In the genomic region with DNA sequence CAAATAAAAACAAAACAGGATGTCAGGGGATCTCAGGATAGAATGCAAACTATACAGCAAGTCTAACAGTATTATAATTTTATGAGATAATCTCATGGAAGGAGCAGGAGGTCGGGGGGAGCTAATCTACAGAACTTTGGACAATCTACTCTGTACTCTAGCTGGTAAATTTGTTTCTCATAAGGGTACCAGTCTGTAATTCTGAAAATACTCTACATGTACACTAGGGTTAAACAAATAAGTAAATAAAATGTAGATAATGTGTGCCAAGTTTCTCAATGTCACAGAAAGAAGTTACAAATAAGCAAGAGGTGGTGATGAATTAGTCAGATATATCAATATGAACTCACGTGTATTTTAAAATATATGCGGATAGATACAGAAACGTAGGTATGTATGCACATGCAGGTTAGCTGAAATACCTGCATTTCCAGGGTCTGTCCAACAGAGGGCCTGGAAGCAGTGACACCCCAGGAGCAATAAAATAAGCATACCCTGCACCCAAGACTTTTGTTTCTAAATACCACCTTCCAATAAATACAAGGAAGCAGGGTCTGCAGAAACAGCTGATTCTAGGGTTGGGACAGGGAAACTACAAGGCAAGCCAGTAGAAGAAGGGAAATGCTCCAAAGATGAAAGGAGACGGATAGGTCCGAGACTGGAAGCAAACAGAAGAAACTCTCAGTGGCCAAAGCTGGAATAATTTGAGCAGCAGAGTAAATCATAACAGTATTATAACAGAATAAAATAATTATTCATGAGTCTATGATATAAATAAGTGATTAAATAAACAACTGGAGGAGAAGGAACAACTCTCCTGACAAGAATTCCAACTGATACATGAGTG, we compare ENCODE assay signal across 8 cellular contexts. TPM values are rescaled to one million over a fixed set of nuclear protein-coding genes. Genes with fewer than 3 reads are reported as not detected.
DNase-seq lines count a peak whose midpoint lies in the region; ATAC-seq and TF ChIP-seq lines count a peak whose summit lies in the region.

No MANE protein-coding gene starts in this region.

- H3K27ac ChIP-seq in MM.1S (ENCODE audit: low read length) (no peak overlapping the region), sigmoid colon (no peak overlapping the region)

- H3K4me2 ChIP-seq in MM.1S (ENCODE audit: low read depth, low read length), result no peak overlapping the region

- TF ChIP-seq EP300 in sigmoid colon (IDR thresholded peaks at IDR 0.05), result no peak

- no peak overlapping the region for H3K9ac ChIP-seq in MM.1S (ENCODE audit: low read length)

- no peaks in the 10 kb centered on the region for H3K36me3 ChIP-seq in MM.1S (replicated peaks; ENCODE audit: insufficient read depth, low read length)
- H3K36me3 ChIP-seq in sigmoid colon, result no peaks in the 10 kb centered on the region

- no peak for TF ChIP-seq POLR2A in sigmoid colon (IDR thresholded peaks at IDR 0.05)

- peaks cover 77% of the 10 kb centered on the region for H4K20me1 ChIP-seq in MM.1S (ENCODE audit: insufficient read depth, low read length)

- peak overlapping the region; percentile 72 to 90 for H3K4me3 Mint-ChIP-seq in activated T-cell treated with anti-CD3 and anti-CD28 coated beads, Interleukin-2, amount 50 U/mL, for 72 hours

- peak overlapping the region; percentile 97 for H3K27ac Mint-ChIP-seq in activated T-cell treated with anti-CD3 and anti-CD28 coated beads, Interleukin-2, amount 50 U/mL, for 72 hours

- peaks cover 0 to 8% of the 10 kb centered on the region in 2 donors for H3K36me3 Mint-ChIP-seq in activated T-cell treated with anti-CD3 and anti-CD28 coated beads, Interleukin-2, amount 50 U/mL, for 72 hours (ENCODE audit: insufficient read depth in 2 of 2)

- in situ Hi-C loops in G401 (cut with HindIII; ENCODE audit: low sequenced_read_pairs), result no loop called here

- ATAC-seq in GM21576 (IDR thresholded peaks at IDR 0.05; ENCODE audit: unreplicated experiment), result peak; percentile 58
- peak; percentile 56 to 60 for ATAC-seq in activated T-cell treated with anti-CD3 and anti-CD28 coated beads, Interleukin-2, amount 50 U/mL, for 72 hours (replicated peaks in 1 of 2)

- H3K4me1 ChIP-seq in MM.1S (ENCODE audit: low read length) (0 out of 2 replicates have a peak, but pooled peaks cover 7% of the 10 kb centered on the region), sigmoid colon (no peaks in the 10 kb centered on the region)

- H3K9me2 ChIP-seq in MM.1S (replicated peaks; ENCODE audit: insufficient read depth, low read length), result no peaks in the 10 kb centered on the region

- H3K27me3 ChIP-seq in MM.1S (replicated peaks; ENCODE audit: insufficient read depth, low read length) (no peaks in the 10 kb centered on the region), sigmoid colon (no peaks in the 10 kb centered on the region)

- 39 to 60% methylated on average over 6 of the region's 6 CpGs for WGBS in sigmoid colon, 2 donors

- peaks cover 99% of the 10 kb centered on the region for H3K79me2 ChIP-seq in MM.1S (ENCODE audit: low read length)

- H3K4me3 ChIP-seq in MM.1S (ENCODE audit: low read length) (no peak overlapping the region), fibroblast of villous mesenchyme (ENCODE audit: low read depth, low read length) (no peak overlapping the region), sigmoid colon (no peak overlapping the region)

- intact Hi-C loops in sigmoid colon (cut with DNase I) (loop anchor here (1.0 kb wide), 1 partner anchor 110 kb away; no protein-coding TSS in a partner anchor), posterior cingulate gyrus (cut with DNase I) (no loop called here)

- DNase-seq in G401 (ENCODE audit: low spot score), result peak; percentile 53
- DNase-seq in MM.1S, result peak; percentile 64
- peak; percentile 44 to 55 for DNase-seq in activated T-cell treated with anti-CD3 and anti-CD28 coated beads, Interleukin-2, amount 50 U/mL, for 72 hours
- peak; percentile 37 for DNase-seq in fibroblast of villous mesenchyme (ENCODE audit: low read depth)
- DNase-seq in sigmoid colon, result no peak
- DNase-seq in posterior cingulate gyrus, result no peak
- no peak for DNase-seq in DMS79 treated with DMSO at 0.1 percent for 48 hours (lab: John Stamatoyannopoulos, UW)

- H3K27me3 Mint-ChIP-seq in activated T-cell treated with anti-CD3 and anti-CD28 coated beads, Interleukin-2, amount 50 U/mL, for 72 hours (ENCODE audit: low read depth), result no peaks in the 10 kb centered on the region

- H2AFZ ChIP-seq in MM.1S (ENCODE audit: low read length), result no peak overlapping the region

- TF ChIP-seq CTCF in MM.1S (IDR thresholded peaks at IDR 0.05; ENCODE audit: low read length), result peak; percentile 82
- TF ChIP-seq CTCF in fibroblast of villous mesenchyme (IDR thresholded peaks at IDR 0.05; ENCODE audit: insufficient read depth, low read depth, low read length), result peak; percentile 77
- TF ChIP-seq CTCF in sigmoid colon (IDR thresholded peaks at IDR 0.05), result peak; percentile 27 to 54 (median 40)

- H3K9me3 ChIP-seq in MM.1S (replicated peaks; ENCODE audit: insufficient read depth, low read length), result no peaks in the 10 kb centered on the region
- H3K9me3 ChIP-seq in sigmoid colon, result no peaks in the 10 kb centered on the region

- peaks cover 57% of the 10 kb centered on the region for H3K4me1 Mint-ChIP-seq in activated T-cell treated with anti-CD3 and anti-CD28 coated beads, Interleukin-2, amount 50 U/mL, for 72 hours (ENCODE audit: low read depth)

- H3F3A ChIP-seq in MM.1S (ENCODE audit: insufficient read depth, low read length), result peaks cover 4% of the 10 kb centered on the region; the same call in 1 of the 2 replicates

- H3K9me3 Mint-ChIP-seq in activated T-cell treated with anti-CD3 and anti-CD28 coated beads, Interleukin-2, amount 50 U/mL, for 72 hours, result no peaks in the 10 kb centered on the region

RNA-seq across cellular contexts. Expression of a gene that starts 27.8 kb away (rescaled TPM):
- 33.4 and 37.5 TPM in 2 replicates for total RNA-seq in G401 (2014; rRNA removed; shearing (Covaris generic))
- total RNA-seq in activated T-cell treated with anti-CD3 and anti-CD28 coated beads, Interleukin-2, amount 50 U/mL, for 72 hours, result 100 to 1,000 TPM in 1 of 2 donors, 10 to 100 TPM in 1; 95.9 to 117 TPM
- 10.6 and 12.1 TPM in 2 replicates for total RNA-seq in fibroblast of villous mesenchyme
- 1 to 10 TPM in 2 of 4 donors, under 1 TPM in 2; 0.71 to 1.9 (median 1.1) TPM for total RNA-seq in sigmoid colon
- polyA plus RNA-seq in sigmoid colon, result 10 to 100 TPM in 1 of 3 donors, 1 to 10 TPM in 2; 4.2 to 14.6 (median 5.1) TPM

Comparison
In these comparisons a context has a peak if more than half of its experiments do, and no peak if none do; other contexts are left out.
1. DNase-seq: peak in G401 (single experiment), MM.1S (single experiment), activated T-cell treated with anti-CD3 and anti-CD28 coated beads, Interleukin-2, amount 50 U/mL, for 72 hours (2 of 2) and fibroblast of villous mesenchyme (single experiment); none in sigmoid colon (single experiment), posterior cingulate gyrus (0 of 10) and DMS79 treated with DMSO at 0.1 percent for 48 hours (single experiment).
2. Peak in every context shown above with its lines, with median percentiles within 50 percentile points of each other: CTCF ChIP-seq.